In genomic region chr22:49262167-49262566, GRCh38 we compare ENCODE assay signal across 16 cellular contexts.
A peak's percentile ranks its signal among the peaks of the same experiment; 100 is the strongest.
DNase-seq lines count a peak whose midpoint lies in the region; ATAC-seq and TF ChIP-seq lines count a peak whose summit lies in the region.
"Had no signal": no experiment of that assay in that cellular context is flagged by ENCODE, and none has a peak within 500 bp of the region (broad histone marks: within the 10 kb centered on the region; RNA-seq: fewer than 3 reads in every experiment).

No MANE protein-coding gene starts in this region.

- H3K4me3 Mint-ChIP-seq in chondrocyte (ENCODE audit: unreplicated experiment), result no peak overlapping the region
- no peak overlapping the region for H3K4me3 Mint-ChIP-seq in endodermal cell
- H3K4me3 Mint-ChIP-seq in type B pancreatic cell, result no peak overlapping the region
- H3K4me3 Mint-ChIP-seq in activated CD8-positive, alpha-beta T cell treated with anti-CD3 and anti-CD28 coated beads, Interleukin-2, amount 10 ng/mL, durations not matched to agents 7 days and 5 days, result no peak overlapping the region
- H3K4me3 Mint-ChIP-seq: B cell; CD4-positive, alpha-beta T cell had no signal

- DNase-seq in chondrocyte (ENCODE audit: low spot score) (peak; percentile 72), endodermal cell (peak; percentile 24), posterior vena cava (ENCODE audit: low spot score) (peak; percentile 58), type B pancreatic cell (ENCODE audit: extremely low spot score, unreplicated experiment) (peak; percentile 44)
- DNase-seq in activated CD8-positive, alpha-beta T cell treated with anti-CD3 and anti-CD28 coated beads, Interleukin-2, amount 10 ng/mL, durations not matched to agents 7 days and 5 days, result no peak
- DNase-seq: Calu3, DMS 273 treated with DMSO at 0.1 percent for 48 hours, DMS79 treated with DMSO at 0.1 percent for 48 hours, EL, GM23248, H7 had no signal

- intact Hi-C loops in posterior vena cava (cut with DNase I), result no loop called here

- H3K4me1 Mint-ChIP-seq in chondrocyte (ENCODE audit: low read depth) (no peaks in the 10 kb centered on the region), endodermal cell (peaks cover 7% of the 10 kb centered on the region), type B pancreatic cell (ENCODE audit: unreplicated experiment) (no peaks in the 10 kb centered on the region)
- H3K4me1 Mint-ChIP-seq in activated CD8-positive, alpha-beta T cell treated with anti-CD3 and anti-CD28 coated beads, Interleukin-2, amount 10 ng/mL, durations not matched to agents 7 days and 5 days (ENCODE audit: low read depth), result no peaks in the 10 kb centered on the region
- H3K4me1 Mint-ChIP-seq: B cell had no signal

- H3K36me3 Mint-ChIP-seq in chondrocyte (ENCODE audit: low read depth), result no peaks in the 10 kb centered on the region
- no peaks in the 10 kb centered on the region for H3K36me3 Mint-ChIP-seq in endodermal cell (ENCODE audit: low read depth)
- H3K36me3 Mint-ChIP-seq in type B pancreatic cell, result no peaks in the 10 kb centered on the region
- H3K36me3 Mint-ChIP-seq in activated CD8-positive, alpha-beta T cell treated with anti-CD3 and anti-CD28 coated beads, Interleukin-2, amount 10 ng/mL, durations not matched to agents 7 days and 5 days (ENCODE audit: low read depth), result no peaks in the 10 kb centered on the region

- CTCF ChIA-PET in activated CD8-positive, alpha-beta T cell treated with anti-CD3 and anti-CD28 coated beads, Interleukin-2, amount 10 ng/mL, durations not matched to agents 7 days and 5 days (lab: Charles Lee), result no interaction called here

- H3K4me3 ChIP-seq in endodermal cell (ENCODE audit: low read length), result no peak overlapping the region
- H3K4me3 ChIP-seq: GM23248 had no signal

- H3K27me3 ChIP-seq in endodermal cell (ENCODE audit: control insufficient read depth, insufficient read depth, low read length, poor library complexity, severe bottlenecking), result no peaks in the 10 kb centered on the region

- H3K27me3 Mint-ChIP-seq in chondrocyte (ENCODE audit: low read depth) (peaks cover 4% of the 10 kb centered on the region), endodermal cell (ENCODE audit: insufficient read depth) (peaks cover 5% of the 10 kb centered on the region), type B pancreatic cell (peaks cover 31% of the 10 kb centered on the region)
- no peaks in the 10 kb centered on the region for H3K27me3 Mint-ChIP-seq in activated CD8-positive, alpha-beta T cell treated with anti-CD3 and anti-CD28 coated beads, Interleukin-2, amount 10 ng/mL, durations not matched to agents 7 days and 5 days (ENCODE audit: low read depth)

- H3K9me3 ChIP-seq in endodermal cell (ENCODE audit: control insufficient read depth, low read length), result no peaks in the 10 kb centered on the region

- 91 to 99% methylated on average over 11 to 12 of the region's 12 CpGs for WGBS in endodermal cell (ENCODE audit: insufficient coverage in 1 of 2, insufficient read length in 1 of 2), 2 experiments

- H3K9ac ChIP-seq in endodermal cell (ENCODE audit: extremely low read depth, low read length, poor library complexity, severe bottlenecking), result no peak overlapping the region
- H3K9ac ChIP-seq: GM23248 had no signal

- TF ChIP-seq CTCF in chondrocyte (IDR thresholded peaks at IDR 0.05) (no peak), endodermal cell (conservative IDR thresholded peaks at IDR 0.05) (no peak), type B pancreatic cell (conservative IDR thresholded peaks at IDR 0.05) (no peak)

- ATAC-seq in GM21717 (IDR thresholded peaks at IDR 0.05; ENCODE audit: unreplicated experiment), result no peak
- ATAC-seq in activated CD8-positive, alpha-beta T cell treated with anti-CD3 and anti-CD28 coated beads, Interleukin-2, amount 10 ng/mL, durations not matched to agents 7 days and 5 days, result no peak
- ATAC-seq in GM21447 (IDR thresholded peaks at IDR 0.05; ENCODE audit: unreplicated experiment), result no peak

- no peaks in the 10 kb centered on the region for H3K36me3 ChIP-seq in endodermal cell (ENCODE audit: control insufficient read depth, insufficient read depth, low read length)

- H3K27ac ChIP-seq in endodermal cell (ENCODE audit: low read depth, low read length), result no peak overlapping the region
- H3K27ac ChIP-seq: GM23248, HL-60 had no signal

- H3K4me1 ChIP-seq in endodermal cell (ENCODE audit: control insufficient read depth, insufficient read depth, low read length), result no peaks in the 10 kb centered on the region

- H3K27ac Mint-ChIP-seq in chondrocyte (ENCODE audit: unreplicated experiment) (no peak overlapping the region), endodermal cell (no peak overlapping the region), type B pancreatic cell (no peak overlapping the region)
- no peak overlapping the region for H3K27ac Mint-ChIP-seq in activated CD8-positive, alpha-beta T cell treated with anti-CD3 and anti-CD28 coated beads, Interleukin-2, amount 10 ng/mL, durations not matched to agents 7 days and 5 days
- H3K27ac Mint-ChIP-seq: B cell; CD4-positive, alpha-beta T cell had no signal

- H3K9me3 Mint-ChIP-seq in chondrocyte (ENCODE audit: low read depth), result peaks cover 5% of the 10 kb centered on the region
- no peaks in the 10 kb centered on the region for H3K9me3 Mint-ChIP-seq in endodermal cell
- no peaks in the 10 kb centered on the region for H3K9me3 Mint-ChIP-seq in type B pancreatic cell
- H3K9me3 Mint-ChIP-seq in activated CD8-positive, alpha-beta T cell treated with anti-CD3 and anti-CD28 coated beads, Interleukin-2, amount 10 ng/mL, durations not matched to agents 7 days and 5 days (ENCODE audit: insufficient read depth), result no peaks in the 10 kb centered on the region
- H3K9me3 Mint-ChIP-seq: CD4-positive, alpha-beta T cell had no signal

- POLR2A ChIA-PET in activated CD8-positive, alpha-beta T cell treated with anti-CD3 and anti-CD28 coated beads, Interleukin-2, amount 10 ng/mL, durations not matched to agents 7 days and 5 days (lab: Charles Lee), result no interaction called here
